In genomic region chr5:45793638-45794532, GRCh38 we compare ENCODE assay signal across 13 cellular contexts.
DNase-seq lines count a peak whose midpoint lies in the region; ATAC-seq and TF ChIP-seq lines count a peak whose summit lies in the region.
"Had no signal": no experiment of that assay in that cellular context is flagged by ENCODE, and none has a peak within 500 bp of the region (broad histone marks: within the 10 kb centered on the region; RNA-seq: fewer than 3 reads in every experiment).

No MANE protein-coding gene starts in this region.

- H3K9me3 ChIP-seq in OCI-LY3 (ENCODE audit: insufficient read depth, low read length) (peaks cover 8% of the 10 kb centered on the region; the same call in 1 of the 2 replicates), SJCRH30 (replicated peaks) (no peaks in the 10 kb centered on the region)
- H3K9me3 ChIP-seq: prostate gland had no signal

- no peak overlapping the region for H3K4me3 Mint-ChIP-seq in activated CD4-positive, alpha-beta T cell treated with anti-CD3 and anti-CD28 coated beads, Interleukin-2, amount 10 ng/mL, durations not matched to agents 24 days and 14 days
- H3K4me3 Mint-ChIP-seq in natural killer cell treated with Interleukin-12 subunit alpha and Interleukin-12 subunit beta and Interleukin-15 and Interleukin-18, amount 100 ng/mL, for 72 hours = no peak overlapping the region

- no peak overlapping the region for H3K27ac Mint-ChIP-seq in activated CD4-positive, alpha-beta T cell treated with anti-CD3 and anti-CD28 coated beads, Interleukin-2, amount 10 ng/mL, durations not matched to agents 24 days and 14 days
- H3K27ac Mint-ChIP-seq in natural killer cell treated with Interleukin-12 subunit alpha and Interleukin-12 subunit beta and Interleukin-15 and Interleukin-18, amount 100 ng/mL, for 72 hours = no peak overlapping the region

- no peak for TF ChIP-seq CTCF in OCI-LY3 (IDR thresholded peaks at IDR 0.05; ENCODE audit: low read depth, low read length)

- H3K36me3 Mint-ChIP-seq in activated CD4-positive, alpha-beta T cell treated with anti-CD3 and anti-CD28 coated beads, Interleukin-2, amount 10 ng/mL, durations not matched to agents 24 days and 14 days (ENCODE audit: low read depth) = no peaks in the 10 kb centered on the region
- peaks cover 4% of the 10 kb centered on the region for H3K36me3 Mint-ChIP-seq in natural killer cell treated with Interleukin-12 subunit alpha and Interleukin-12 subunit beta and Interleukin-15 and Interleukin-18, amount 100 ng/mL, for 72 hours

- H3K27ac ChIP-seq in OCI-LY3 (ENCODE audit: low read length) = peak overlapping the region; percentile 95
- H3K27ac ChIP-seq in SJCRH30 = no peak overlapping the region
- H3K27ac ChIP-seq: prostate gland, VCaP had no signal

- H3K9ac ChIP-seq in OCI-LY3 (ENCODE audit: low read length) = peak overlapping the region; percentile 64

- H3K27me3 Mint-ChIP-seq in activated CD4-positive, alpha-beta T cell treated with anti-CD3 and anti-CD28 coated beads, Interleukin-2, amount 10 ng/mL, durations not matched to agents 24 days and 14 days = no peaks in the 10 kb centered on the region
- H3K27me3 Mint-ChIP-seq in natural killer cell treated with Interleukin-12 subunit alpha and Interleukin-12 subunit beta and Interleukin-15 and Interleukin-18, amount 100 ng/mL, for 72 hours = no peaks in the 10 kb centered on the region

- H3K4me3 ChIP-seq in OCI-LY3 (ENCODE audit: low read length) = peak overlapping the region; percentile 36
- no peak overlapping the region for H3K4me3 ChIP-seq in SJCRH30
- H3K4me3 ChIP-seq: lung, prostate gland had no signal

- H3K4me2 ChIP-seq in OCI-LY3 (ENCODE audit: low read length) = peak overlapping the region; percentile 66

- peak overlapping the region; percentile 89 for H2AFZ ChIP-seq in OCI-LY3 (ENCODE audit: low read depth, low read length)

- peaks cover 19% of the 10 kb centered on the region for H3K9me3 Mint-ChIP-seq in activated CD4-positive, alpha-beta T cell treated with anti-CD3 and anti-CD28 coated beads, Interleukin-2, amount 10 ng/mL, durations not matched to agents 24 days and 14 days
- peaks cover 25% of the 10 kb centered on the region for H3K9me3 Mint-ChIP-seq in natural killer cell treated with Interleukin-12 subunit alpha and Interleukin-12 subunit beta and Interleukin-15 and Interleukin-18, amount 100 ng/mL, for 72 hours

- DNase-seq in superior temporal gyrus (ENCODE audit: extremely low spot score) = no peak
- no peak for DNase-seq in activated CD4-positive, alpha-beta T cell treated with anti-CD3 and anti-CD28 coated beads, Interleukin-2, amount 10 ng/mL, durations not matched to agents 24 days and 14 days
- DNase-seq in SJCRH30 = no peak
- DNase-seq in natural killer cell treated with Interleukin-12 subunit alpha and Interleukin-12 subunit beta and Interleukin-15 and Interleukin-18, amount 100 ng/mL, for 72 hours (ENCODE audit: low spot score) = no peak
- DNase-seq: activated naive CD4-positive, alpha-beta T cell; NCI-H1417 had no signal

- intact Hi-C loops in activated CD4-positive, alpha-beta T cell treated with anti-CD3 and anti-CD28 coated beads, Interleukin-2, amount 10 ng/mL, durations not matched to agents 24 days and 14 days (cut with micrococcal nuclease) = no loop called here

- no peaks in the 10 kb centered on the region for H3K4me1 Mint-ChIP-seq in activated CD4-positive, alpha-beta T cell treated with anti-CD3 and anti-CD28 coated beads, Interleukin-2, amount 10 ng/mL, durations not matched to agents 24 days and 14 days
- H3K4me1 Mint-ChIP-seq in natural killer cell treated with Interleukin-12 subunit alpha and Interleukin-12 subunit beta and Interleukin-15 and Interleukin-18, amount 100 ng/mL, for 72 hours (ENCODE audit: low read depth in 2 of 2) = no peaks in the 10 kb centered on the region

- H3K27me3 ChIP-seq in OCI-LY3 (ENCODE audit: low read depth, low read length) (no peaks in the 10 kb centered on the region), SJCRH30 (no peaks in the 10 kb centered on the region)

- no peaks in the 10 kb centered on the region for H3K79me2 ChIP-seq in OCI-LY3 (ENCODE audit: low read length)

- no peaks in the 10 kb centered on the region for H4K20me1 ChIP-seq in OCI-LY3 (ENCODE audit: insufficient read depth, low read length)

- peak; percentile 90 for ATAC-seq in GM18502 (IDR thresholded peaks at IDR 0.05; ENCODE audit: poor library complexity, unreplicated experiment)
- ATAC-seq in GM21423 (IDR thresholded peaks at IDR 0.05; ENCODE audit: unreplicated experiment) = peak; percentile 67
- peak; percentile 76 for ATAC-seq in HG03045 (IDR thresholded peaks at IDR 0.05; ENCODE audit: unreplicated experiment)
- no peak for ATAC-seq in natural killer cell treated with Interleukin-12 subunit alpha and Interleukin-12 subunit beta and Interleukin-15 and Interleukin-18, amount 100 ng/mL, for 72 hours

- H3K4me1 ChIP-seq in OCI-LY3 (ENCODE audit: low read length) (peaks cover 22% of the 10 kb centered on the region), SJCRH30 (no peaks in the 10 kb centered on the region)
- H3K4me1 ChIP-seq: prostate gland had no signal

- H3K36me3 ChIP-seq in OCI-LY3 (replicated peaks; ENCODE audit: low read depth, low read length) (peaks cover 17% of the 10 kb centered on the region), SJCRH30 (no peaks in the 10 kb centered on the region)
- H3K36me3 ChIP-seq: prostate gland had no signal

Comparison
In these comparisons a context has a peak if more than half of its experiments do, and no peak if none do; other contexts are left out.
1. ATAC-seq: peak in GM18502 (single experiment), GM21423 (single experiment) and HG03045 (single experiment); none in natural killer cell treated with Interleukin-12 subunit alpha and Interleukin-12 subunit beta and Interleukin-15 and Interleukin-18, amount 100 ng/mL, for 72 hours (0 of 2).